In the genomic region with DNA sequence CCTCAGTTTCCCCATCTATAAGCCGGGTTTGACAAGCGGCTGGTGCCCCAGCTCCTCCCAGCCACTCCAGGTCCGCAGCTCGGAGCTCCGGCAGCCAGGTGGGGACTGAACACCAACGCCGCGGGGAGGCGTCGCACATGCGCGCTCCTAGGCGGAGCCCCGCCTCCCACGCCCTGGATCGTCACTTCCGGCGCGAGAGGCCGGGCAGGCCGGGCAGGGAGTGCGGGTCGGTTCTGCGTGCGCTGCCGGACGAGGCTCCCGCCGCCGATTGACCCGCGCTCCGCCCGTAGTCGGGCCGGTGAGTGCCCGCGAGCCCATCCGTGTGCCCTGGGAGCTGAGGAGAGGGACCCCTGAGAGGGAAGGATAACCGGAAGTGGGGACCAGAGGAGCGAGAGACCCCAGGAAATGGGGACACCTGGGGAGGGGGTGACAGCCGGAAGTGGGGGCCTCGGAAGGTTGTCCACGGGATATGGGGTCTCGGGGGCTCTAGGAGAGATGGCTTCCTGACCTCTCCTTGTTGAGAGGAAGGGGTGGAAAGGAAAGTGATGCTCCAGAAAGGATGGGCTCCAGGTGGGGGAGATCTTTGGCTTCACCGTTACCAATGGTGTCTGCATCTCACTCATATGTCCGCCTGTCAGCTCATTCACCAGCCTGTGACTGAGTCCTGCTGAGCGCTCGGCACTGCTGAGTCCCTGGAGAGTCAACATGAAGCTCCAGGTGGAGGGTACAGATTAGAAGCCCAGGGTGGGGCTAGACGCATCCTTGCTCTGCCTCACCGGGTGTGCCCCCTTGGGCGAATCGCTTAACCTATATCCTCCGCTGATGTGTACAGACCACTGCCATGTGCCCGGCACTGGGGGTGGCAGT, we compare ENCODE assay signal across 1 cellular context.
A peak's percentile ranks its signal among the peaks of the same experiment; 100 is the strongest.
TF ChIP-seq lines count a peak whose summit lies in the region.

TSS of gene TTPAL (plus strand) at position 181 of the 867 bp plus-strand sequence. CDS start 4,126 bp downstream, outside the sequence.

TF ChIP-seq in HepG2, 621 proteins besides CTCF, POLR2A, EP300 and RAD21 (continued from another document and continues in another):
- TF ChIP-seq ZNF407 (CRISPR knock-in tag; IDR thresholded peaks at IDR 0.05; ENCODE audit: not compliant biosample characterization) (peak; percentile 97), ZNF7 (CRISPR knock-in tag; IDR thresholded peaks at IDR 0.05) (peak; percentile 31), NR2F1 (CRISPR knock-in tag; IDR thresholded peaks at IDR 0.05) (peak; percentile 22 to 23; a peak in 1 of 4 replicates), ZNF432 (CRISPR knock-in tag; IDR thresholded peaks at IDR 0.05; ENCODE audit: borderline replicate concordance) (no peak), RFX3 (CRISPR knock-in tag; IDR thresholded peaks at IDR 0.05) (no peak), SETDB1 (CRISPR knock-in tag; IDR thresholded peaks at IDR 0.05; ENCODE audit: borderline replicate concordance) (no peak), ZUFSP (CRISPR knock-in tag; IDR thresholded peaks at IDR 0.05; ENCODE audit: borderline replicate concordance) (no peak), ZNF343 (CRISPR knock-in tag; IDR thresholded peaks at IDR 0.05) (peak; percentile 97), ZNF468 (CRISPR knock-in tag; IDR thresholded peaks at IDR 0.05) (no peak), SP4 (CRISPR knock-in tag; IDR thresholded peaks at IDR 0.05) (peak; percentile 96), ZFP36L1 (CRISPR knock-in tag; IDR thresholded peaks at IDR 0.05) (peak; percentile 95; the same call in 1 of the 2 replicates), ELF1 (CRISPR knock-in tag; IDR thresholded peaks at IDR 0.05) (peak; percentile 87), STAT6 (CRISPR knock-in tag; IDR thresholded peaks at IDR 0.05; ENCODE audit: borderline replicate concordance) (peak; percentile 92; the same call in 1 of the 2 replicates), KDM3A (CRISPR knock-in tag; IDR thresholded peaks at IDR 0.05; ENCODE audit: low read depth) (peak; percentile 96; the same call in 1 of the 2 replicates), CHCHD3 (CRISPR knock-in tag; IDR thresholded peaks at IDR 0.05) (peak; percentile 79; the same call in 1 of the 2 replicates), AGO1 (IDR thresholded peaks at IDR 0.05; ENCODE audit: low read depth, low read length, poor library complexity, severe bottlenecking) (peak; percentile 90), ZNF574 (CRISPR knock-in tag; IDR thresholded peaks at IDR 0.05) (peak; percentile 93), EEA1 (CRISPR knock-in tag; IDR thresholded peaks at IDR 0.05; ENCODE audit: borderline replicate concordance) (peak; percentile 98), ZSCAN20 (CRISPR knock-in tag; IDR thresholded peaks at IDR 0.05; ENCODE audit: borderline replicate concordance) (no peak), PBX3 (CRISPR knock-in tag; IDR thresholded peaks at IDR 0.05; ENCODE audit: borderline replicate concordance) (no peak; the same call in 1 of the 2 replicates), ZNF160 (CRISPR knock-in tag; IDR thresholded peaks at IDR 0.05) (no peak), ZNF501 (CRISPR knock-in tag; IDR thresholded peaks at IDR 0.05) (peak; percentile 99), SMARCC2 (IDR thresholded peaks at IDR 0.05) (no peak)
- TF ChIP-seq, protein P1, sequence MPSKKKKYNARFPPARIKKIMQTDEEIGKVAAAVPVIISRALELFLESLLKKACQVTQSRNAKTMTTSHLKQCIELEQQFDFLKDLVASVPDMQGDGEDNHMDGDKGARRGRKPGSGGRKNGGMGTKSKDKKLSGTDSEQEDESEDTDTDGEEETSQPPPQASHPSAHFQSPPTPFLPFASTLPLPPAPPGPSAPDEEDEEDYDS (CRISPR knock-in tag; IDR thresholded peaks at IDR 0.05) = peak; percentile 94
- TF ChIP-seq, protein P2, sequence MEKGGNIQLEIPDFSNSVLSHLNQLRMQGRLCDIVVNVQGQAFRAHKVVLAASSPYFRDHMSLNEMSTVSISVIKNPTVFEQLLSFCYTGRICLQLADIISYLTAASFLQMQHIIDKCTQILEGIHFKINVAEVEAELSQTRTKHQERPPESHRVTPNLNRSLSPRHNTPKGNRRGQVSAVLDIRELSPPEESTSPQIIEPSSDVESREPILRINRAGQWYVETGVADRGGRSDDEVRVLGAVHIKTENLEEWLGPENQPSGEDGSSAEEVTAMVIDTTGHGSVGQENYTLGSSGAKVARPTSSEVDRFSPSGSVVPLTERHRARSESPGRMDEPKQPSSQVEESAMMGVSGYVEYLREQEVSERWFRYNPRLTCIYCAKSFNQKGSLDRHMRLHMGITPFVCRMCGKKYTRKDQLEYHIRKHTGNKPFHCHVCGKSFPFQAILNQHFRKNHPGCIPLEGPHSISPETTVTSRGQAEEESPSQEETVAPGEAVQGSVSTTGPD (CRISPR knock-in tag; IDR thresholded peaks at IDR 0.05) = no peak
- TF ChIP-seq, protein P3, sequence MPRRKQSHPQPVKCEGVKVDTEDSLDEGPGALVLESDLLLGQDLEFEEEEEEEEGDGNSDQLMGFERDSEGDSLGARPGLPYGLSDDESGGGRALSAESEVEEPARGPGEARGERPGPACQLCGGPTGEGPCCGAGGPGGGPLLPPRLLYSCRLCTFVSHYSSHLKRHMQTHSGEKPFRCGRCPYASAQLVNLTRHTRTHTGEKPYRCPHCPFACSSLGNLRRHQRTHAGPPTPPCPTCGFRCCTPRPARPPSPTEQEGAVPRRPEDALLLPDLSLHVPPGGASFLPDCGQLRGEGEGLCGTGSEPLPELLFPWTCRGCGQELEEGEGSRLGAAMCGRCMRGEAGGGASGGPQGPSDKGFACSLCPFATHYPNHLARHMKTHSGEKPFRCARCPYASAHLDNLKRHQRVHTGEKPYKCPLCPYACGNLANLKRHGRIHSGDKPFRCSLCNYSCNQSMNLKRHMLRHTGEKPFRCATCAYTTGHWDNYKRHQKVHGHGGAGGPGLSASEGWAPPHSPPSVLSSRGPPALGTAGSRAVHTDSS (CRISPR knock-in tag; conservative IDR thresholded peaks at IDR 0.05) = peak; percentile 17
- TF ChIP-seq, protein P4, sequence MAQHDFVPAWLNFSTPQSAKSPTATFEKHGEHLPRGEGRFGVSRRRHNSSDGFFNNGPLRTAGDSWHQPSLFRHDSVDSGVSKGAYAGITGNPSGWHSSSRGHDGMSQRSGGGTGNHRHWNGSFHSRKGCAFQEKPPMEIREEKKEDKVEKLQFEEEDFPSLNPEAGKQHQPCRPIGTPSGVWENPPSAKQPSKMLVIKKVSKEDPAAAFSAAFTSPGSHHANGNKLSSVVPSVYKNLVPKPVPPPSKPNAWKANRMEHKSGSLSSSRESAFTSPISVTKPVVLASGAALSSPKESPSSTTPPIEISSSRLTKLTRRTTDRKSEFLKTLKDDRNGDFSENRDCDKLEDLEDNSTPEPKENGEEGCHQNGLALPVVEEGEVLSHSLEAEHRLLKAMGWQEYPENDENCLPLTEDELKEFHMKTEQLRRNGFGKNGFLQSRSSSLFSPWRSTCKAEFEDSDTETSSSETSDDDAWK (CRISPR knock-in tag; IDR thresholded peaks at IDR 0.05) = no peak
